ENCODE assay signal across 19 cellular contexts in the genomic region with DNA sequence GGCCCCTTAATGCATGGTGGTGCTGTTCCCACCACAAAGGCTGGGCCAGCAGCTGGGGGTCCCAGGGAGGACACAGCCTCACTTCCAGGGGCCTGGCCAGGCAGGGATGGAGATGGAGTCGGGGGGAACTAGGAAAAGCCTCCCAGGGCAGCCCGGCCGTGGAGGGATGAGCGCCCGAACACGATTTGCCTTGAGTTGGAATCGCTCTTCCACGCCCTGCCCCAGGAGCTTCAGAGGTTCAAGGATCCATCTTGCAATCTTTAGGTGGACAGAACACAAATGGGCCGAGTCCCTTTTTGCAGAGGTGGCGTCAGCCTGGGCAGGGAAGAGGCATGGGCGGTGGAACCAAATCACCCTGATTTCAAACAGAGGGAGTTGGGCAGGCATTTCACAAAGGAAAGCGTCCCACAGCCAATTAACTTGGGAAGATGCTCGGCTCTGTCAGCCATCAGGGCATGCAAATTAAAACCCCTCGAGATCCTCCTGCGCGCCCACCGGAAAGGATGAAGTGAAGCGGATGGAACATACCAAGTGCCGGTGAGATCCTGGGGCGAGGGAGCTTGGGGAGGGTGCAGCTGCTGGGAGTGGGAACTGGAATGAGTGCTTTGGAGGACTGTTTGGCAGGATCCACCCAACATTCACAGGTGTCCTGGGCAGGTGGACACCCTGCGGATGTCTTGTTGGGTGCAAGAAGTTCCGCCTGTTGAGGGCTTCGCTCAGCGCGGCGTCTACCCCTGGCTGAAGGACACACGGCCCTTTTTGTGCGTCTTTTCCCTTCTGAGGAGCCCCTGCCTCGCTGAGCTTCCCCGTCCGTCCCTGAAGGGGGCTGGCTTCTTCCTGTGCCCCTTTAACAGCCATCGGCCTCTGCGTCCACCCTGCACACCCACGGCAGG.
DNase-seq lines count a peak whose midpoint lies in the region; ATAC-seq and TF ChIP-seq lines count a peak whose summit lies in the region.
"Had no signal": no experiment of that assay in that cellular context is flagged by ENCODE, and none has a peak within 500 bp of the region (broad histone marks: within the 10 kb centered on the region; RNA-seq: fewer than 3 reads in every experiment).

No MANE protein-coding gene starts in this region.

- H3K18ac ChIP-seq in neuronal stem cell (ENCODE audit: low read length): peak overlapping the region; percentile 52

- H3K36me3 Mint-ChIP-seq in chondrocyte (ENCODE audit: low read depth) (no peaks in the 10 kb centered on the region), endodermal cell (ENCODE audit: low read depth) (no peaks in the 10 kb centered on the region), type B pancreatic cell (no peaks in the 10 kb centered on the region)
- H3K36me3 Mint-ChIP-seq: CD4-positive, alpha-beta memory T cell had no signal

- H3K27me3 Mint-ChIP-seq in chondrocyte (ENCODE audit: low read depth) (peaks cover 2% of the 10 kb centered on the region), endodermal cell (ENCODE audit: insufficient read depth) (peaks cover 5% of the 10 kb centered on the region), type B pancreatic cell (no peaks in the 10 kb centered on the region)

- H3K27ac ChIP-seq in endodermal cell (ENCODE audit: low read depth, low read length) (no peak overlapping the region), neuronal stem cell (replicated peaks; ENCODE audit: low read length) (no peak overlapping the region)
- H3K27ac ChIP-seq: BLaER1, SJCRH30 had no signal

- H3K9ac ChIP-seq in endodermal cell (ENCODE audit: extremely low read depth, low read length, poor library complexity, severe bottlenecking) (no peak overlapping the region), neuronal stem cell (ENCODE audit: low read depth, low read length, poor library complexity) (no peak overlapping the region)
- H3K9ac ChIP-seq: BLaER1 had no signal

- H3K27me3 ChIP-seq in endodermal cell (ENCODE audit: control insufficient read depth, insufficient read depth, low read length, poor library complexity, severe bottlenecking) (no peaks in the 10 kb centered on the region), neuronal stem cell (ENCODE audit: control insufficient read depth in 3 of 3, insufficient read depth in 3 of 3, low read depth in 1 of 3, low read length in 3 of 3) (no peaks in the 10 kb centered on the region)
- H3K27me3 ChIP-seq: SJCRH30 had no signal

- no peak overlapping the region for H3K4me2 ChIP-seq in neuronal stem cell (ENCODE audit: insufficient read depth, low read length, poor library complexity, severe bottlenecking)
- H3K4me2 ChIP-seq: BLaER1 had no signal

- no peak for ATAC-seq in GM21367 (IDR thresholded peaks at IDR 0.05; ENCODE audit: unreplicated experiment)

- H3K79me1 ChIP-seq in neuronal stem cell (ENCODE audit: low read depth, low read length): no peaks in the 10 kb centered on the region

- H3K4me3 ChIP-seq in endodermal cell (ENCODE audit: low read length) (no peak overlapping the region), neuronal stem cell (ENCODE audit: low read length in 2 of 2) (no peak overlapping the region)
- H3K4me3 ChIP-seq: BLaER1, SJCRH30 had no signal

- H2BK15ac ChIP-seq in neuronal stem cell (ENCODE audit: low read length): no peak overlapping the region

- TF ChIP-seq CTCF in chondrocyte (IDR thresholded peaks at IDR 0.05) (no peak), endodermal cell (conservative IDR thresholded peaks at IDR 0.05) (no peak), type B pancreatic cell (conservative IDR thresholded peaks at IDR 0.05) (no peak)

- H3K4me1 ChIP-seq in endodermal cell (ENCODE audit: control insufficient read depth, insufficient read depth, low read length): no peaks in the 10 kb centered on the region
- peaks cover 0 to 4% of the 10 kb centered on the region in 2 donors for H3K4me1 ChIP-seq in neuronal stem cell (ENCODE audit: control insufficient read depth in 2 of 2, insufficient read depth in 1 of 2, low read depth in 1 of 2, low read length in 2 of 2)
- H3K4me1 ChIP-seq: Caco-2 had no signal

- no peak overlapping the region for H2AFZ ChIP-seq in neuronal stem cell (ENCODE audit: low read length)

- H3K4me1 Mint-ChIP-seq in chondrocyte (ENCODE audit: low read depth) (peaks cover 10% of the 10 kb centered on the region), endodermal cell (peaks cover 2% of the 10 kb centered on the region), type B pancreatic cell (ENCODE audit: unreplicated experiment) (no peaks in the 10 kb centered on the region)
- H3K4me1 Mint-ChIP-seq: CD4-positive, alpha-beta memory T cell; IgD-negative memory B cell had no signal

- H3K23ac ChIP-seq in neuronal stem cell (ENCODE audit: low read depth, low read length, poor library complexity): no peak overlapping the region

- WGBS in endodermal cell (ENCODE audit: insufficient coverage in 1 of 2, insufficient read length in 1 of 2), 2 experiments: 94 to 96% methylated on average over 28 to 34 of the region's 34 CpGs
- no CpG with 5 or more reads among the region's 34 CpGs for WGBS in neuronal stem cell (ENCODE audit: extremely low coverage in 2 of 2, insufficient read length in 2 of 2, insufficient replicate concordance in 1 of 2), 2 donors

- H3K4me3 Mint-ChIP-seq in chondrocyte (ENCODE audit: unreplicated experiment): no peak overlapping the region
- H3K4me3 Mint-ChIP-seq in endodermal cell: no peak overlapping the region
- H3K4me3 Mint-ChIP-seq in type B pancreatic cell: no peak overlapping the region
- H3K4me3 Mint-ChIP-seq: CD4-positive, alpha-beta memory T cell; IgD-negative memory B cell had no signal

- H3K9me3 ChIP-seq in endodermal cell (ENCODE audit: control insufficient read depth, low read length): no peaks in the 10 kb centered on the region
- peaks cover 3% of the 10 kb centered on the region in 2 donors for H3K9me3 ChIP-seq in neuronal stem cell (replicated peaks in 1 of 2; ENCODE audit: control insufficient read depth in 2 of 2, insufficient read depth in 1 of 2, low read depth in 1 of 2, low read length in 2 of 2)
- H3K9me3 ChIP-seq: Caco-2, SJCRH30 had no signal

- H2AK5ac ChIP-seq in neuronal stem cell (ENCODE audit: low read depth, low read length): peak overlapping the region; percentile 59

- H4K91ac ChIP-seq in neuronal stem cell (ENCODE audit: low read depth, low read length, poor library complexity): peak overlapping the region; percentile 46

- H3K27ac Mint-ChIP-seq in chondrocyte (ENCODE audit: unreplicated experiment) (no peak overlapping the region), endodermal cell (no peak overlapping the region), type B pancreatic cell (no peak overlapping the region)
- H3K27ac Mint-ChIP-seq: CD4-positive, alpha-beta memory T cell; IgD-negative memory B cell had no signal

- peak; percentile 87 for DNase-seq in chondrocyte (ENCODE audit: low spot score)
- peak; percentile 35 for DNase-seq in endodermal cell
- DNase-seq in neuronal stem cell (ENCODE audit: low spot score): no peak
- peak; percentile 60 for DNase-seq in type B pancreatic cell (ENCODE audit: extremely low spot score, unreplicated experiment)
- DNase-seq in RPMI8226: no peak
- DNase-seq in NK-92 treated with Interleukin-12 subunit alpha and Interleukin-12 subunit beta, amount 100 ng/mL, for 24 hours (lab: John Stamatoyannopoulos, UW): no peak
- DNase-seq: Caco-2; CD4-positive, alpha-beta memory T cell; DMS 273 treated with DMSO at 0.1 percent for 48 hours; NCI-H1105; NCI-H146; NCI-H2029; NCI-H226; NCI-H510A treated with DMSO at 0.1 percent for 48 hours; NCI-H748 treated with DMSO at 0.1 percent for 48 hours had no signal

- H3K9me3 Mint-ChIP-seq in chondrocyte (ENCODE audit: low read depth) (no peaks in the 10 kb centered on the region), endodermal cell (no peaks in the 10 kb centered on the region), type B pancreatic cell (no peaks in the 10 kb centered on the region)
- H3K9me3 Mint-ChIP-seq: IgD-negative memory B cell had no signal

- no peak overlapping the region for H2BK5ac ChIP-seq in neuronal stem cell (ENCODE audit: low read length)

- H2BK120ac ChIP-seq in neuronal stem cell (ENCODE audit: low read depth, low read length): no peak overlapping the region

- H4K8ac ChIP-seq in neuronal stem cell (ENCODE audit: low read depth, low read length): no peak overlapping the region

- no peak overlapping the region for H3K4ac ChIP-seq in neuronal stem cell (ENCODE audit: low read length)

- H2BK12ac ChIP-seq in neuronal stem cell (ENCODE audit: low read length): no peak overlapping the region

- H3K14ac ChIP-seq in neuronal stem cell (ENCODE audit: low read length): peak overlapping the region; percentile 84

- H3K36me3 ChIP-seq in endodermal cell (ENCODE audit: control insufficient read depth, insufficient read depth, low read length): no peaks in the 10 kb centered on the region
- H3K36me3 ChIP-seq in neuronal stem cell (replicated peaks in 1 of 2; ENCODE audit: control insufficient read depth in 2 of 2, insufficient read depth in 2 of 2, low read length in 2 of 2): no peaks in the 10 kb centered on the region
- H3K36me3 ChIP-seq: BLaER1, SJCRH30 had no signal

Comparison
In these comparisons a context has a peak if more than half of its experiments do, and no peak if none do; other contexts are left out.
1. DNase-seq: peak in chondrocyte (single experiment), endodermal cell (single experiment) and type B pancreatic cell (single experiment); none in neuronal stem cell (single experiment), RPMI8226 (single experiment) and NK-92 treated with Interleukin-12 subunit alpha and Interleukin-12 subunit beta, amount 100 ng/mL, for 24 hours (single experiment).